Comparison of ENCODE assay signal across 19 cellular contexts in genomic region chr14:98993818-98994217, GRCh38.
"Had no signal": no experiment of that assay in that cellular context is flagged by ENCODE, and none has a peak within 500 bp of the region (broad histone marks: within the 10 kb centered on the region; RNA-seq: fewer than 3 reads in every experiment).

No MANE protein-coding gene starts in this region.

- H3K36me3 Mint-ChIP-seq: immature natural killer cell had no signal

- DNase-seq: activated CD4-positive, alpha-beta T cell treated with anti-CD3 and anti-CD28 coated beads, Interleukin-2, amount 50 U/mL, for 1 hour; activated CD8-positive, alpha-beta memory T cell treated with anti-CD3 and anti-CD28 coated beads, Interleukin-2, amount 50 U/mL, for 4 hours; cerebellar nuclear complex; effector CD8-positive, alpha-beta T cell; esophagus squamous epithelium; hippocampal formation; immature natural killer cell; mesenchymal stem cell; nucleus accumbens; stimulated activated CD4-positive, alpha-beta T cell treated with anti-CD3 and anti-CD28 coated beads, Interleukin-2, amount 100 ng/mL, for 48 hours; tibial artery; WERI-Rb-1 had no signal

- H3K4me1 ChIP-seq: ascending aorta, breast epithelium, right atrium auricular region, tibial artery had no signal

- H3K9me3 Mint-ChIP-seq: immature natural killer cell, nephron had no signal

- H3K4me1 Mint-ChIP-seq: immature natural killer cell, nephron had no signal

- FAIRE-seq: endothelial cell of umbilical vein, urothelium cell line had no signal

- H3K27ac ChIP-seq: ascending aorta, breast epithelium, right atrium auricular region, tibial artery, WERI-Rb-1 had no signal

- H3K27ac Mint-ChIP-seq: immature natural killer cell, nephron, progenitor cell of endocrine pancreas had no signal

- H3K27me3 ChIP-seq: ascending aorta, breast epithelium, esophagus squamous epithelium, right atrium auricular region, tibial artery had no signal

- H3K4me3 ChIP-seq: ascending aorta, breast epithelium, esophagus squamous epithelium, right atrium auricular region, tibial artery had no signal

- H3K36me3 ChIP-seq: ascending aorta, breast epithelium, esophagus squamous epithelium, right atrium auricular region, tibial artery, WERI-Rb-1 had no signal

- H3K9me3 ChIP-seq: ascending aorta, breast epithelium, esophagus squamous epithelium, right atrium auricular region, tibial artery had no signal

- H3K4me3 Mint-ChIP-seq: immature natural killer cell, nephron had no signal
